Comparison of ENCODE assay signal across 4 cellular contexts in the genomic region with DNA sequence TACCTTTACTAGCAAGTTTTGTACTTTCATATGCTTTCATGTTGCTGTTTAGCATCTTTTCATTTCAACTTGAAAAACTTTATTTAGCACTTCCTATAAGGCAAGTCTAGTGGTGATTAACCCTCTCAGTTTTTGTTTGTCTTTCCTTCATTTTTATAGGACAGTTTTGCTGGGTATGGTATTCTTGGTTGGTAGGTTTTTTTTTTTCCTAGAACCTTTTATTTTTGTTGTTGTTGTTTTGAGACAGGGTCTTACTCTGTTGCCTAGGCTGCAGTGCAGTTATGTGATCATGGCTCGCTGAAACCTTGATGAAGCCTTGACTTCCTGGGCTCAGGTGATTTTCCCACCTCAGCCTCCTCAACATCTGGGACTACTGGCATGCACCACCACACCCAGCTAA. TPM values are rescaled to one million over a fixed set of nuclear protein-coding genes. Genes with fewer than 3 reads are reported as not detected.
"Had no signal": no experiment of that assay in that cellular context is flagged by ENCODE, and none has a peak within 500 bp of the region (broad histone marks: within the 10 kb centered on the region; RNA-seq: fewer than 3 reads in every experiment).

No MANE protein-coding gene starts in this region.

- DNase-seq: GDM1, GF-D8 had no signal

- H3K4me3 ChIP-seq: GM12878 had no signal

RNA-seq across cellular contexts. Expression of gene SLC5A1, which starts 29.9 kb away (rescaled TPM):
- total RNA-seq: G401, GM12878 had no signal
